Comparison of ENCODE assay signal across 14 cellular contexts in the genomic region with DNA sequence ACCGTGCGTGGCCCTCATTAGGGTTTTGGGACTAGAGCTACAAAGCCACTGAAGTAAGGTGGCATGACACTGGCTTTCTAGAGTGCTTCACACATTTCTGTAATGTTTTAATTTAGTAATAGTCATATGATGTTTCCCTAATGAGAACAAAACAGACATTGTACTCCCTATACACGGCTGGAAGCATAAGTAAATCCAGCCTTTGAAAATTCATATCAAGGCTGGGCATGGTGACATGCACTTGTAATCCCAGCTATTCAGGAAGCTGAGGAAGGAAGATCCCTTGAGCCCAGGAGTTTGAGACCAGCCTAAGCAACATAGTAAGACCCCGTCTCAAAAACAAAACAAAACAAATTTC. TPM values are rescaled to one million over a fixed set of nuclear protein-coding genes. Genes with fewer than 3 reads are reported as not detected.
DNase-seq lines count a peak whose midpoint lies in the region; ATAC-seq, FAIRE-seq and TF ChIP-seq lines count a peak whose summit lies in the region.
"Had no signal": no experiment of that assay in that cellular context is flagged by ENCODE, and none has a peak within 500 bp of the region (broad histone marks: within the 10 kb centered on the region; RNA-seq: fewer than 3 reads in every experiment).

No MANE protein-coding gene starts in this region.

- no peak for TF ChIP-seq CTCF in VCaP (conservative IDR thresholded peaks at IDR 0.05)
- no peak for TF ChIP-seq CTCF in endothelial cell of umbilical vein (IDR thresholded peaks at IDR 0.05; ENCODE audit: extremely low read depth in 1 of 2, insufficient read depth in 1 of 2, low read depth in 1 of 2, low read length in 2 of 2)

- peaks cover 23% of the 10 kb centered on the region for H3K4me1 ChIP-seq in endothelial cell of umbilical vein (ENCODE audit: control insufficient read depth, extremely low read depth, insufficient read depth, low read length)

- H3K36me3 Mint-ChIP-seq in T-helper 1 cell treated with Interleukin-12 subunit alpha and Interleukin-12 subunit beta and Interleukin-4 antibody, amounts not matched to agents 30 μg/mL and 1 μg/mL, for 36 hours (ENCODE audit: low read depth) = peaks cover 8% of the 10 kb centered on the region

- POLR2A ChIA-PET in endothelial cell of umbilical vein (lab: Charles Lee) = no interaction called here

- peaks cover 3% of the 10 kb centered on the region for H4K20me1 ChIP-seq in endothelial cell of umbilical vein (replicated peaks; ENCODE audit: control insufficient read depth, extremely low read depth, insufficient read depth, low read length)

- intact Hi-C loops in endothelial cell of umbilical vein (cut with micrococcal nuclease) = no loop called here

- TF ChIP-seq POLR2A in endothelial cell of umbilical vein (IDR thresholded peaks at IDR 0.05; ENCODE audit: low read depth, low read length) = no peak
- TF ChIP-seq POLR2A in GM12891 (IDR thresholded peaks at IDR 0.05; ENCODE audit: low read depth, low read length) = no peak

- no peaks in the 10 kb centered on the region for H3K9me3 Mint-ChIP-seq in T-helper 1 cell treated with Interleukin-12 subunit alpha and Interleukin-12 subunit beta and Interleukin-4 antibody, amounts not matched to agents 30 μg/mL and 1 μg/mL, for 36 hours

- DNase-seq in T-helper 1 cell (no peak), endothelial cell of umbilical vein (ENCODE audit: low read depth, low spot score) (peak; percentile 53), putamen (ENCODE audit: low spot score) (peak; percentile 49), GM12891 (ENCODE audit: insufficient read length, low spot score) (no peak), NCI-H1436 treated with DMSO at 0.1 percent for 48 hours (lab: John Stamatoyannopoulos, UW) (no peak)
- DNase-seq: activated CD4-positive, alpha-beta T cell treated with anti-CD3 and anti-CD28 coated beads, Interleukin-2, amount 50 U/mL, for 4 hours; T-helper 9 cell had no signal

- no peaks in the 10 kb centered on the region for H3K9me3 ChIP-seq in endothelial cell of umbilical vein (replicated peaks; ENCODE audit: control insufficient read depth, insufficient read depth, low read length)
- H3K9me3 ChIP-seq: Caco-2 had no signal

- FAIRE-seq in endothelial cell of umbilical vein (lab: Jason Lieb, UNC) (no peak), GM12891 (lab: Jason Lieb, UNC) (no peak)

- CTCF ChIA-PET in endothelial cell of umbilical vein (lab: Charles Lee) = interaction anchor here (1.2 kb wide), 2 partner anchors 10 to 12 kb away, joined by 3 read pairs; no protein-coding TSS in a partner anchor

- H3K4me1 Mint-ChIP-seq in T-helper 1 cell treated with Interleukin-12 subunit alpha and Interleukin-12 subunit beta and Interleukin-4 antibody, amounts not matched to agents 30 μg/mL and 1 μg/mL, for 36 hours (ENCODE audit: low read depth) = peaks cover 34% of the 10 kb centered on the region

- no peak overlapping the region for H2AFZ ChIP-seq in endothelial cell of umbilical vein (ENCODE audit: low read depth, low read length)

- dilution Hi-C loops in endothelial cell of umbilical vein (cut with MboI; ENCODE audit: extremely low pct_ligation_motif_present, low sequenced_read_pairs) = no loop called here

- H3K27ac Mint-ChIP-seq in T-helper 1 cell treated with Interleukin-12 subunit alpha and Interleukin-12 subunit beta and Interleukin-4 antibody, amounts not matched to agents 30 μg/mL and 1 μg/mL, for 36 hours = peak overlapping the region; percentile 45

- H3K4me3 ChIP-seq in endothelial cell of umbilical vein (replicated peaks in 1 of 3; ENCODE audit: insufficient read depth in 1 of 3, low read depth in 1 of 3, low read length in 3 of 3) = no peak overlapping the region

- no peak overlapping the region for H3K4me2 ChIP-seq in endothelial cell of umbilical vein (ENCODE audit: insufficient read depth, low read length)

- H3K27ac ChIP-seq in VCaP (peak overlapping the region; percentile 39), endothelial cell of umbilical vein (ENCODE audit: insufficient read depth, low read depth, low read length) (no peak overlapping the region)
- H3K27ac ChIP-seq: 22Rv1, RWPE1 had no signal

- ATAC-seq in GM21619 (IDR thresholded peaks at IDR 0.05; ENCODE audit: unreplicated experiment) = no peak

- no peaks in the 10 kb centered on the region for H3K9me1 ChIP-seq in endothelial cell of umbilical vein (replicated peaks; ENCODE audit: control insufficient read depth, extremely low read depth, insufficient read depth, low read length)

- H3K79me2 ChIP-seq in endothelial cell of umbilical vein (ENCODE audit: control insufficient read depth, insufficient read depth, low read length) = peaks cover 95% of the 10 kb centered on the region

- no peak overlapping the region for H3K4me3 Mint-ChIP-seq in T-helper 1 cell treated with Interleukin-12 subunit alpha and Interleukin-12 subunit beta and Interleukin-4 antibody, amounts not matched to agents 30 μg/mL and 1 μg/mL, for 36 hours

- no peaks in the 10 kb centered on the region for H3K27me3 ChIP-seq in endothelial cell of umbilical vein (ENCODE audit: control insufficient read depth in 2 of 2, insufficient read depth in 2 of 2, low read length in 2 of 2)

- no TSS peak for BruUV-seq in endothelial cell of umbilical vein (replicated peaks; lab: Mats Ljungman, UMichigan)

- H3K27me3 Mint-ChIP-seq in T-helper 1 cell treated with Interleukin-12 subunit alpha and Interleukin-12 subunit beta and Interleukin-4 antibody, amounts not matched to agents 30 μg/mL and 1 μg/mL, for 36 hours (ENCODE audit: low read depth) = no peaks in the 10 kb centered on the region

- H3K9ac ChIP-seq in endothelial cell of umbilical vein (replicated peaks; ENCODE audit: extremely low read depth, insufficient read depth, low read length) = no peak overlapping the region

- H3K36me3 ChIP-seq in endothelial cell of umbilical vein (ENCODE audit: control insufficient read depth in 2 of 2, extremely low read depth in 1 of 2, insufficient read depth in 2 of 2, low read length in 2 of 2) = no peaks in the 10 kb centered on the region

TF ChIP-seq in endothelial cell of umbilical vein, 7 proteins besides CTCF, POLR2A, EP300 and RAD21:
- no peak for TF ChIP-seq MYC (IDR thresholded peaks at IDR 0.05; ENCODE audit: low read depth, low read length)
- TF ChIP-seq MAX (IDR thresholded peaks at IDR 0.05; ENCODE audit: insufficient read depth, insufficient read length) = no peak
- no peak for TF ChIP-seq POLR2AphosphoS5 (IDR thresholded peaks at IDR 0.05; ENCODE audit: insufficient read depth, low read depth, low read length)
- no peak for TF ChIP-seq FOS (IDR thresholded peaks at IDR 0.05; ENCODE audit: borderline replicate concordance, insufficient read depth, low read length)
- TF ChIP-seq EZH2 (IDR thresholded peaks at IDR 0.05; ENCODE audit: borderline replicate concordance, low read depth, low read length, severe bottlenecking) = no peak
- TF ChIP-seq GATA2 (IDR thresholded peaks at IDR 0.05; ENCODE audit: insufficient read depth, insufficient read length, low read depth, low read length) = no peak
- TF ChIP-seq JUN (IDR thresholded peaks at IDR 0.05; ENCODE audit: borderline replicate concordance, insufficient read depth, insufficient read length, low read depth) = no peak
TF ChIP-seq in endothelial cell of umbilical vein: peak in this region for 0.

TF ChIP-seq in GM12891, 5 proteins besides CTCF, POLR2A, EP300 and RAD21:
- TF ChIP-seq PAX5 (IDR thresholded peaks at IDR 0.05; ENCODE audit: insufficient read depth, low read length, severe bottlenecking) (no peak), POU2F2 (IDR thresholded peaks at IDR 0.05; ENCODE audit: low read depth, low read length) (no peak), TAF1 (IDR thresholded peaks at IDR 0.05; ENCODE audit: low read depth, low read length) (no peak), SPI1 (IDR thresholded peaks at IDR 0.05; ENCODE audit: low read depth, low read length) (no peak), POLR2AphosphoS5 (IDR thresholded peaks at IDR 0.05; ENCODE audit: low read depth, low read length) (no peak)

RNA-seq across cellular contexts. Expression of gene USP48, which starts 7.4 kb away (rescaled TPM):
- 146 and 149 TPM in 2 replicates for total RNA-seq in endothelial cell of umbilical vein
- polyA plus RNA-seq in endothelial cell of umbilical vein = 18.5 and 27.2 TPM in 2 replicates
- polyA plus RNA-seq in endothelial cell of umbilical vein (2011; cell fraction: cytosol; rRNA removed) = 33.6 and 34.2 TPM in 2 replicates
- 135 and 168 TPM in 2 replicates for polyA plus RNA-seq in endothelial cell of umbilical vein (2011; cell fraction: nucleus; rRNA removed)
- polyA plus RNA-seq in endothelial cell of umbilical vein (2012) = 73.6 and 92.2 TPM in 2 replicates
- 76.2 and 79.0 TPM in 2 replicates for polyA minus RNA-seq in endothelial cell of umbilical vein
- polyA minus RNA-seq in endothelial cell of umbilical vein (2011; cell fraction: cytosol; rRNA and poly(A)+ RNA removed) = 15.6 TPM
- polyA minus RNA-seq in endothelial cell of umbilical vein (2011; cell fraction: nucleus; rRNA and poly(A)+ RNA removed) = 124 and 167 TPM in 2 replicates
- polyA plus RNA-seq in GM12891 (2012; ENCODE audit: low read depth, missing spikeins) = 46.3 TPM

RNA-seq across cellular contexts. Expression of gene LDLRAD2, which starts 36.5 kb away (rescaled TPM):
- total RNA-seq in endothelial cell of umbilical vein = 0.42 and 0.44 TPM in 2 replicates
- not detected in 2 replicates for polyA plus RNA-seq in endothelial cell of umbilical vein
- 0.01 and 0.04 TPM in 2 replicates for polyA plus RNA-seq in endothelial cell of umbilical vein (2011; cell fraction: cytosol; rRNA removed)
- 0.05 and 0.17 TPM in 2 replicates for polyA plus RNA-seq in endothelial cell of umbilical vein (2011; cell fraction: nucleus; rRNA removed)
- polyA plus RNA-seq in endothelial cell of umbilical vein (2012) = 141 and 334 TPM in 2 replicates
- polyA minus RNA-seq in endothelial cell of umbilical vein = not detected in 2 replicates
- polyA minus RNA-seq in endothelial cell of umbilical vein (2011; cell fraction: cytosol; rRNA and poly(A)+ RNA removed) = not detected
- polyA minus RNA-seq in endothelial cell of umbilical vein (2011; cell fraction: nucleus; rRNA and poly(A)+ RNA removed) = not detected in 2 replicates
- polyA plus RNA-seq in GM12891 (2012; ENCODE audit: low read depth, missing spikeins) = 0.74 TPM
- total RNA-seq: Caco-2, pulmonary artery endothelial cell had no signal

Comparison
In these comparisons a context has a peak if more than half of its experiments do, and no peak if none do; other contexts are left out.
1. DNase-seq: peak in endothelial cell of umbilical vein (single experiment) and putamen (single experiment); none in T-helper 1 cell (0 of 5), GM12891 (single experiment) and NCI-H1436 treated with DMSO at 0.1 percent for 48 hours (single experiment).